Comparison of ENCODE assay signal across 19 cellular contexts in genomic region chr11:74086242-74086884, GRCh38.
DNase-seq lines count a peak whose midpoint lies in the region; ATAC-seq and TF ChIP-seq lines count a peak whose summit lies in the region.
"Had no signal": no experiment of that assay in that cellular context is flagged by ENCODE, and none has a peak within 500 bp of the region (broad histone marks: within the 10 kb centered on the region; RNA-seq: fewer than 3 reads in every experiment).

No MANE protein-coding gene starts in this region.

- peaks cover 50% of the 10 kb centered on the region for H3K36me3 Mint-ChIP-seq in activated CD4-positive, alpha-beta memory T cell treated with anti-CD3 and anti-CD28 coated beads, Interleukin-2, amount 10 ng/mL, durations not matched to agents 7 days and 5 days (ENCODE audit: low read depth)
- peaks cover 19% of the 10 kb centered on the region for H3K36me3 Mint-ChIP-seq in glutamatergic neuron (ENCODE audit: unreplicated experiment)

- H3K4me3 ChIP-seq in LNCaP clone FGC (ENCODE audit: low read depth, low read length): no peak overlapping the region
- H3K4me3 ChIP-seq: adrenal gland, ovary, transverse colon had no signal

- peaks cover 15% of the 10 kb centered on the region for H3K4me1 Mint-ChIP-seq in activated CD4-positive, alpha-beta memory T cell treated with anti-CD3 and anti-CD28 coated beads, Interleukin-2, amount 10 ng/mL, durations not matched to agents 7 days and 5 days
- no peaks in the 10 kb centered on the region for H3K4me1 Mint-ChIP-seq in glutamatergic neuron (ENCODE audit: low read depth, unreplicated experiment)

- no peak for TF ChIP-seq CTCF in LNCaP clone FGC (IDR thresholded peaks at IDR 0.05; ENCODE audit: control insufficient read depth, extremely low read depth, insufficient read depth)
- TF ChIP-seq CTCF in glutamatergic neuron (IDR thresholded peaks at IDR 0.05; ENCODE audit: partially characterized antibody, unreplicated experiment): no peak

- CTCF ChIA-PET in activated CD4-positive, alpha-beta memory T cell treated with anti-CD3 and anti-CD28 coated beads, Interleukin-2, amount 10 ng/mL, durations not matched to agents 7 days and 5 days (lab: Charles Lee): interaction anchor here (0.8 to 1.9 kb wide), 2 partner anchors 81 to 123 kb away, joined by 3 to 4 read pairs; no protein-coding TSS in a partner anchor

- no peaks in the 10 kb centered on the region for H3K27me3 Mint-ChIP-seq in activated CD4-positive, alpha-beta memory T cell treated with anti-CD3 and anti-CD28 coated beads, Interleukin-2, amount 10 ng/mL, durations not matched to agents 7 days and 5 days
- peaks cover 4% of the 10 kb centered on the region for H3K27me3 Mint-ChIP-seq in glutamatergic neuron (ENCODE audit: unreplicated experiment)
- H3K27me3 Mint-ChIP-seq: activated CD4-positive, alpha-beta T cell treated with anti-CD3 and anti-CD28 coated beads, Interleukin-2, amount 10 ng/mL, durations not matched to agents 7 days and 5 days; natural killer cell treated with Interleukin-12 subunit alpha and Interleukin-12 subunit beta and Interleukin-15 and Interleukin-18, amount 100 ng/mL, for 72 hours had no signal

- H3K27ac Mint-ChIP-seq in activated CD4-positive, alpha-beta memory T cell treated with anti-CD3 and anti-CD28 coated beads, Interleukin-2, amount 10 ng/mL, durations not matched to agents 7 days and 5 days: peak overlapping the region; percentile 41
- no peak overlapping the region for H3K27ac Mint-ChIP-seq in glutamatergic neuron (ENCODE audit: unreplicated experiment)
- H3K27ac Mint-ChIP-seq: activated CD4-positive, alpha-beta T cell treated with anti-CD3 and anti-CD28 coated beads, Interleukin-2, amount 10 ng/mL, durations not matched to agents 7 days and 5 days; natural killer cell treated with Interleukin-12 subunit alpha and Interleukin-12 subunit beta and Interleukin-15 and Interleukin-18, amount 100 ng/mL, for 72 hours had no signal

- H3K4me3 Mint-ChIP-seq in activated CD4-positive, alpha-beta memory T cell treated with anti-CD3 and anti-CD28 coated beads, Interleukin-2, amount 10 ng/mL, durations not matched to agents 7 days and 5 days: no peak overlapping the region
- H3K4me3 Mint-ChIP-seq in glutamatergic neuron (ENCODE audit: unreplicated experiment): peak overlapping the region; percentile 18
- H3K4me3 Mint-ChIP-seq: activated CD4-positive, alpha-beta T cell treated with anti-CD3 and anti-CD28 coated beads, Interleukin-2, amount 10 ng/mL, durations not matched to agents 7 days and 5 days; natural killer cell treated with Interleukin-12 subunit alpha and Interleukin-12 subunit beta and Interleukin-15 and Interleukin-18, amount 100 ng/mL, for 72 hours had no signal

- no peak for ATAC-seq in GM18498 (IDR thresholded peaks at IDR 0.05; ENCODE audit: unreplicated experiment)
- ATAC-seq: right cardiac atrium had no signal

- peak; percentile 37 for DNase-seq in DMS 273 (lab: John Stamatoyannopoulos, UW; ENCODE audit: unreplicated experiment)
- DNase-seq in DMS 273 treated with DMSO at 0.1 percent for 48 hours (lab: John Stamatoyannopoulos, UW): no peak
- peak; percentile 84 for DNase-seq in LNCaP clone FGC (ENCODE audit: low read depth)
- no peak for DNase-seq in activated CD4-positive, alpha-beta memory T cell treated with anti-CD3 and anti-CD28 coated beads, Interleukin-2, amount 10 ng/mL, durations not matched to agents 7 days and 5 days
- DNase-seq in glutamatergic neuron: no peak
- DNase-seq in GM19240 (ENCODE audit: insufficient read length, low spot score): no peak
- no peak for DNase-seq in putamen (ENCODE audit: low spot score)
- DNase-seq: activated CD4-positive, alpha-beta T cell treated with anti-CD3 and anti-CD28 coated beads, Interleukin-2, amount 10 ng/mL, durations not matched to agents 7 days and 5 days; activated gamma-delta T cell; dermis blood vessel endothelial cell; DMS79 treated with DMSO at 0.1 percent for 48 hours; NCI-H524 treated with DMSO at 0.1 percent for 48 hours; ovary; stimulated activated CD4-positive, alpha-beta T cell treated with anti-CD3 and anti-CD28 coated beads, Interleukin-12 subunit alpha, Interleukin-12 subunit beta, amount 100 ng/mL, for 4 hours; transverse colon had no signal

- POLR2A ChIA-PET in activated CD4-positive, alpha-beta memory T cell treated with anti-CD3 and anti-CD28 coated beads, Interleukin-2, amount 10 ng/mL, durations not matched to agents 7 days and 5 days (lab: Charles Lee): interaction anchor here (0.7 to 1.7 kb wide), 5 partner anchors 59 to 106 kb away, joined by 3 to 6 read pairs (median 3); partner anchors contain the start of gene UCP2

- no peaks in the 10 kb centered on the region for H3K9me3 Mint-ChIP-seq in activated CD4-positive, alpha-beta memory T cell treated with anti-CD3 and anti-CD28 coated beads, Interleukin-2, amount 10 ng/mL, durations not matched to agents 7 days and 5 days
- peaks cover 2% of the 10 kb centered on the region for H3K9me3 Mint-ChIP-seq in glutamatergic neuron (ENCODE audit: unreplicated experiment)
- H3K9me3 Mint-ChIP-seq: natural killer cell treated with Interleukin-12 subunit alpha and Interleukin-12 subunit beta and Interleukin-15 and Interleukin-18, amount 100 ng/mL, for 72 hours had no signal

Comparison
In these comparisons a context has a peak if more than half of its experiments do, and no peak if none do; other contexts are left out.
1. DNase-seq: peak in DMS 273 (single experiment) and LNCaP clone FGC (single experiment); none in DMS 273 treated with DMSO at 0.1 percent for 48 hours (single experiment), activated CD4-positive, alpha-beta memory T cell treated with anti-CD3 and anti-CD28 coated beads, Interleukin-2, amount 10 ng/mL, durations not matched to agents 7 days and 5 days (single experiment), glutamatergic neuron (single experiment), GM19240 (single experiment) and putamen (single experiment).